Comparison of ENCODE assay signal across 8 cellular contexts in the genomic region with DNA sequence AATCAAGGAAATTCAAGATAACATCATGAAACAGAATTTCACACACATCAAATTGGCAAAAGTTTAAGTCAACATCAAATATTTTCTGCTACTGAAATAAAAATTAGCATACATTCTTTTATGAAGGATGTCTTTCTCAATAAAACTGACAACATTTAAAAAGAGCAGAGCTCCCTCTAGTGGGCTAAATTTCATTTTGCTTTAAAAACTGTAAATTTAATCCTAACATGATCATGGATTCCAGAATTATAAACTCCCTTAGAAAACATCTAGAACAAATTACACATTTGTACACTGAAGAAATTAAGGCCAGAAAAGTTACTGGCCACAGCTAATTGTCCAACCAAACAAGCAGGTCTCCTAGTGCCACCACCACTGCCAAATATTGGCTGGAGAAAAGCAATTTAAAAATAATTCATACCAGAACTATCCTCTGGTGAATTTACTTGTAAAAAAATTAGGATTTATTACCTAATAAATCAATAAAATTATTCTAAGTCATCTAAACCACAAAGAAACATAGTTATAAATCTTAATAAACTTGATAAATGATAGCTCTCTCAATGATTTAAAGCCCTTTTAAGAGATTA. TPM values are rescaled to one million over a fixed set of nuclear protein-coding genes. Genes with fewer than 3 reads are reported as not detected.
A peak's percentile ranks its signal among the peaks of the same experiment; 100 is the strongest.
DNase-seq lines count a peak whose midpoint lies in the region; ATAC-seq, FAIRE-seq and TF ChIP-seq lines count a peak whose summit lies in the region.

No MANE protein-coding gene starts in this region.

- POLR2A ChIA-PET in Panc1 (lab: Charles Lee), result no interaction called here

- in situ Hi-C loops in Panc1 (cut with HindIII; ENCODE audit: low pct_unique_long_range_greater_than_20kb, low sequenced_read_pairs), result no loop called here

- BruUV-seq in Panc1 (replicated peaks; lab: Mats Ljungman, UMichigan), result no TSS peak

- no peaks in the 10 kb centered on the region for H3K27me3 ChIP-seq in Panc1 (ENCODE audit: control insufficient read depth, insufficient read depth, low read length)
- H3K27me3 ChIP-seq in thyroid gland, result no peaks in the 10 kb centered on the region

- no peak for TF ChIP-seq POLR2A in thyroid gland (IDR thresholded peaks at IDR 0.05)

- DNase-seq in GM03348 (ENCODE audit: low spot score), result peak; percentile 35
- DNase-seq in Panc1 (ENCODE audit: low read depth, low spot score), result no peak
- DNase-seq in fibroblast of the conjunctiva (ENCODE audit: low read depth), result peak; percentile 24
- no peak for DNase-seq in thyroid gland
- no peak for DNase-seq in GF-D8 (lab: John Stamatoyannopoulos, UW)

- H3K27ac ChIP-seq in Panc1 (ENCODE audit: low read length) (no peak overlapping the region), thyroid gland (no peak overlapping the region)

- CTCF ChIA-PET in Panc1 (lab: Charles Lee), result no interaction called here

- no peaks in the 10 kb centered on the region for H3K36me3 ChIP-seq in Panc1 (ENCODE audit: control insufficient read depth, insufficient read depth, low read length)
- no peaks in the 10 kb centered on the region for H3K36me3 ChIP-seq in thyroid gland

- H3K9me3 ChIP-seq in Panc1 (ENCODE audit: control insufficient read depth, insufficient read depth, low read depth, low read length) (no peaks in the 10 kb centered on the region), thyroid gland (no peaks in the 10 kb centered on the region)

- peak; percentile 99 for FAIRE-seq in A204.1 (lab: Jason Lieb, UNC)

- TF ChIP-seq CTCF in Panc1 (IDR thresholded peaks at IDR 0.05), result peak; percentile 69; the same call in 1 of the 2 replicates
- TF ChIP-seq CTCF in thyroid gland (IDR thresholded peaks at IDR 0.05), result peak in 4 of 6 experiments; percentile 45 to 80 (median 57)

- intact Hi-C loops in Panc1 (cut with micrococcal nuclease; ENCODE audit: unreplicated experiment) (loop anchor here (2.0 kb wide), 1 partner anchor 856 kb away; no protein-coding TSS in a partner anchor), thyroid gland (cut with DNase I) (no loop called here)

- ATAC-seq in Panc1 (no peak), HG02642 (IDR thresholded peaks at IDR 0.05; ENCODE audit: poor library complexity, unreplicated experiment) (no peak), HG03196 (IDR thresholded peaks at IDR 0.05; ENCODE audit: unreplicated experiment) (no peak)

- H3K4me3 ChIP-seq in Panc1 (ENCODE audit: low read depth in 2 of 2, low read length in 2 of 2), result no peak overlapping the region
- H3K4me3 ChIP-seq in thyroid gland (replicated peaks in 1 of 3), result no peak overlapping the region

- H3K4me1 ChIP-seq in Panc1 (ENCODE audit: control insufficient read depth, insufficient read depth, low read length) (no peaks in the 10 kb centered on the region), thyroid gland (no peaks in the 10 kb centered on the region)

RNA-seq across cellular contexts. Expression of a gene that starts 31.2 kb away (rescaled TPM):
- total RNA-seq in Panc1 (2021; ENCODE audit: unreplicated experiment), result 22.2 TPM
- 6.5 TPM for polyA plus RNA-seq in Panc1 (2012; ENCODE audit: insufficient read length)
- 1 to 10 TPM in 3 of 4 donors, under 1 TPM in 1; 0.49 to 1.9 (median 1.3) TPM for total RNA-seq in thyroid gland

Comparison
In these comparisons a context has a peak if more than half of its experiments do, and no peak if none do; other contexts are left out.
1. DNase-seq: peak in GM03348 (single experiment) and fibroblast of the conjunctiva (single experiment); none in Panc1 (single experiment), thyroid gland (0 of 2) and GF-D8 (single experiment).